29 cellular contexts compared by ENCODE assay signal in genomic region chr6:15087234-15087633, GRCh38.
"Had no signal": no experiment of that assay in that cellular context is flagged by ENCODE, and none has a peak within 500 bp of the region (broad histone marks: within the 10 kb centered on the region; RNA-seq: fewer than 3 reads in every experiment).

No MANE protein-coding gene starts in this region.

- FAIRE-seq: keratinocyte, pancreas had no signal

- H2AFZ ChIP-seq: hepatocyte had no signal

- H3K27ac Mint-ChIP-seq: activated CD4-positive, alpha-beta memory T cell treated with anti-CD3 and anti-CD28 coated beads, Interleukin-2, amount 10 ng/mL, durations not matched to agents 7 days and 5 days; activated CD4-positive, alpha-beta T cell treated with anti-CD3 and anti-CD28 coated beads, Interleukin-2, amount 10 ng/mL, durations not matched to agents 7 days and 5 days; activated T-cell treated with anti-CD3 and anti-CD28 coated beads, Interleukin-2, amount 50 U/mL, for 24 hours; effector memory CD8-positive, alpha-beta T cell; naive thymus-derived CD8-positive, alpha-beta T cell had no signal

- H3K9me3 Mint-ChIP-seq: activated CD4-positive, alpha-beta memory T cell treated with anti-CD3 and anti-CD28 coated beads, Interleukin-2, amount 10 ng/mL, durations not matched to agents 7 days and 5 days; activated CD4-positive, alpha-beta T cell treated with anti-CD3 and anti-CD28 coated beads, Interleukin-2, amount 10 ng/mL, durations not matched to agents 7 days and 5 days; activated T-cell treated with anti-CD3 and anti-CD28 coated beads, Interleukin-2, amount 50 U/mL, for 24 hours; effector memory CD8-positive, alpha-beta T cell; naive thymus-derived CD8-positive, alpha-beta T cell had no signal

- H3K79me2 ChIP-seq: hepatocyte had no signal

- H3K27ac ChIP-seq: gastroesophageal sphincter, hepatocyte, pancreas, prostate gland, skin epidermis, suprapubic skin, tibial nerve had no signal

- H3K4me1 ChIP-seq: gastroesophageal sphincter, prostate gland had no signal

- H3K36me3 ChIP-seq: gastroesophageal sphincter, pancreas, prostate gland, suprapubic skin, tibial nerve had no signal

- H3K4me1 Mint-ChIP-seq: activated CD4-positive, alpha-beta memory T cell treated with anti-CD3 and anti-CD28 coated beads, Interleukin-2, amount 10 ng/mL, durations not matched to agents 7 days and 5 days; activated CD4-positive, alpha-beta T cell treated with anti-CD3 and anti-CD28 coated beads, Interleukin-2, amount 10 ng/mL, durations not matched to agents 7 days and 5 days had no signal

- H3K27me3 ChIP-seq: gastroesophageal sphincter, hepatocyte, pancreas, suprapubic skin, tibial nerve had no signal

- H3K4me3 ChIP-seq: gastroesophageal sphincter, hepatocyte, pancreas, prostate gland, skin epidermis, suprapubic skin, tibial nerve had no signal

- H3K4me2 ChIP-seq: hepatocyte had no signal

- H3K36me3 Mint-ChIP-seq: naive thymus-derived CD8-positive, alpha-beta T cell had no signal

- H3K9me3 ChIP-seq: gastroesophageal sphincter, pancreas, prostate gland, suprapubic skin, tibial nerve had no signal

- DNase-seq: activated CD4-positive, alpha-beta memory T cell treated with anti-CD3 and anti-CD28 coated beads, Interleukin-2, amount 10 ng/mL, durations not matched to agents 7 days and 5 days; activated CD4-positive, alpha-beta T cell treated with anti-CD3 and anti-CD28 coated beads for 1 hour; activated CD4-positive, alpha-beta T cell treated with anti-CD3 and anti-CD28 coated beads, Interleukin-2, amount 10 ng/mL, durations not matched to agents 7 days and 5 days; activated CD8-positive, alpha-beta memory T cell treated with anti-CD3 and anti-CD28 coated beads, Interleukin-2, amount 50 U/mL, for 48 hours; activated gamma-delta T cell treated with Interleukin-2 at 50 U/mL for 16 hours; activated naive CD4-positive, alpha-beta T cell treated with anti-CD3 and anti-CD28 coated beads, Interleukin-2, amount 50 U/mL, for 16 hours; activated T-cell treated with anti-CD3 and anti-CD28 coated beads, Interleukin-2, amount 50 U/mL, for 24 hours; amygdala; caudate nucleus; cortex of kidney; effector memory CD8-positive, alpha-beta T cell; left cardiac atrium; mammary epithelial cell; naive thymus-derived CD8-positive, alpha-beta T cell; nucleus accumbens; pancreas; retina; stimulated activated CD4-positive, alpha-beta T cell treated with anti-CD3 and anti-CD28 coated beads, Interleukin-1b, Interleukin-23, amount 100 ng/mL, for 48 hours; stimulated activated naive CD4-positive, alpha-beta T cell; T-helper 17 cell; T1000 had no signal

- H3K4me3 Mint-ChIP-seq: activated CD4-positive, alpha-beta memory T cell treated with anti-CD3 and anti-CD28 coated beads, Interleukin-2, amount 10 ng/mL, durations not matched to agents 7 days and 5 days; activated CD4-positive, alpha-beta T cell treated with anti-CD3 and anti-CD28 coated beads, Interleukin-2, amount 10 ng/mL, durations not matched to agents 7 days and 5 days; activated T-cell treated with anti-CD3 and anti-CD28 coated beads, Interleukin-2, amount 50 U/mL, for 24 hours; effector memory CD8-positive, alpha-beta T cell; naive thymus-derived CD8-positive, alpha-beta T cell; T-helper 17 cell had no signal

- H3K27me3 Mint-ChIP-seq: activated CD4-positive, alpha-beta memory T cell treated with anti-CD3 and anti-CD28 coated beads, Interleukin-2, amount 10 ng/mL, durations not matched to agents 7 days and 5 days; activated CD4-positive, alpha-beta T cell treated with anti-CD3 and anti-CD28 coated beads, Interleukin-2, amount 10 ng/mL, durations not matched to agents 7 days and 5 days; activated T-cell treated with anti-CD3 and anti-CD28 coated beads, Interleukin-2, amount 50 U/mL, for 24 hours had no signal

- ATAC-seq: effector memory CD8-positive, alpha-beta T cell; gastroesophageal sphincter; left cardiac atrium; naive thymus-derived CD8-positive, alpha-beta T cell; pancreas; sciatic nerve; T-helper 17 cell had no signal
